1 cellular context compared by ENCODE assay signal in genomic region chrX:115563633-115564182, GRCh38.
TF ChIP-seq lines count a peak whose summit lies in the region.

No MANE protein-coding gene starts in this region.

TF ChIP-seq in HEK293, 187 proteins besides CTCF, POLR2A, EP300 and RAD21 (continued from another document):
- TF ChIP-seq ZNF398 (tag by site-specific recombination; IDR thresholded peaks at IDR 0.05) (no peak), ZNF623 (tag by site-specific recombination; IDR thresholded peaks at IDR 0.05) (no peak), ZNF423 (tag by site-specific recombination; IDR thresholded peaks at IDR 0.05) (no peak)
TF ChIP-seq in HEK293: peak in this region for 0.
